8 cellular contexts compared by ENCODE assay signal in genomic region chr2:172554352-172555271, GRCh38. TPM values are rescaled to one million over a fixed set of nuclear protein-coding genes. Genes with fewer than 3 reads are reported as not detected.
DNase-seq lines count a peak whose midpoint lies in the region; FAIRE-seq and TF ChIP-seq lines count a peak whose summit lies in the region.

No MANE protein-coding gene starts in this region.

- H3K9me3 ChIP-seq in CD8-positive, alpha-beta memory T cell (ENCODE audit: low read length) = no peaks in the 10 kb centered on the region
- no peaks in the 10 kb centered on the region for H3K9me3 ChIP-seq in MM.1S (replicated peaks; ENCODE audit: insufficient read depth, low read length)

- peaks cover 32 to 49% (median 47%) of the 10 kb centered on the region in 3 donors for H3K4me1 Mint-ChIP-seq in CD8-positive, alpha-beta memory T cell
- H3K4me1 Mint-ChIP-seq in nephron progenitor cell = peaks cover 59% of the 10 kb centered on the region

- no peak for FAIRE-seq in D721Med (lab: Jason Lieb, UNC)

- peaks cover 92% of the 10 kb centered on the region for H3K79me2 ChIP-seq in MM.1S (ENCODE audit: low read length)

- CTCF ChIA-PET in CD8-positive, alpha-beta memory T cell (lab: Charles Lee) = interaction anchor here (1.0 kb wide), 1 partner anchor 93 kb away, joined by 3 read pairs; no protein-coding TSS in a partner anchor

- no peaks in the 10 kb centered on the region for H3K36me3 ChIP-seq in CD8-positive, alpha-beta memory T cell (ENCODE audit: insufficient read depth, low read length)
- H3K36me3 ChIP-seq in MM.1S (replicated peaks; ENCODE audit: insufficient read depth, low read length) = no peaks in the 10 kb centered on the region

- no peaks in the 10 kb centered on the region for H3K9me3 Mint-ChIP-seq in CD8-positive, alpha-beta memory T cell
- H3K9me3 Mint-ChIP-seq in nephron progenitor cell = peaks cover 4% of the 10 kb centered on the region

- H3K4me3 ChIP-seq in CD8-positive, alpha-beta memory T cell (ENCODE audit: low read length) = peak overlapping the region; percentile 75
- peak overlapping the region; percentile 86 for H3K4me3 ChIP-seq in MM.1S (ENCODE audit: low read length)
- peak overlapping the region; percentile 92 for H3K4me3 ChIP-seq in choroid plexus epithelial cell (ENCODE audit: low read depth, low read length)

- peaks cover 0 to 10% (median 0%) of the 10 kb centered on the region in 3 donors for H3K36me3 Mint-ChIP-seq in CD8-positive, alpha-beta memory T cell
- peaks cover 5% of the 10 kb centered on the region for H3K36me3 Mint-ChIP-seq in nephron progenitor cell (ENCODE audit: low read depth)

- H3K4me3 Mint-ChIP-seq in CD8-positive, alpha-beta memory T cell = peak overlapping the region; percentile 21 to 98 (median 96)
- H3K4me3 Mint-ChIP-seq in nephron progenitor cell = peak overlapping the region; percentile 95

- no peaks in the 10 kb centered on the region for H3K27me3 Mint-ChIP-seq in CD8-positive, alpha-beta memory T cell
- H3K27me3 Mint-ChIP-seq in nephron progenitor cell (ENCODE audit: low read depth, poor library complexity) = no peaks in the 10 kb centered on the region

- DNase-seq in CD8-positive, alpha-beta memory T cell = peak in 1 of 5 donors; percentile 8
- peak; percentile 57 for DNase-seq in MM.1S
- peak; percentile 10 for DNase-seq in choroid plexus epithelial cell (ENCODE audit: low read depth)
- no peak for DNase-seq in nephron progenitor cell
- no peak for DNase-seq in D721Med (ENCODE audit: insufficient read length, low spot score)
- no peak for DNase-seq in activated CD4-positive, CD25-positive, alpha-beta regulatory T cell treated with anti-CD3 and anti-CD28 coated beads, Interleukin-2, amount 50 U/mL, for 72 hours
- no peak for DNase-seq in DMS114 treated with DMSO at 0.1 percent for 48 hours (lab: John Stamatoyannopoulos, UW; ENCODE audit: unreplicated experiment)
- no peak for DNase-seq in mesenteric fat pad (ENCODE audit: low spot score)

- H3K9me2 ChIP-seq in MM.1S (replicated peaks; ENCODE audit: insufficient read depth, low read length) = no peaks in the 10 kb centered on the region

- peak overlapping the region; percentile 84 for H3K9ac ChIP-seq in MM.1S (ENCODE audit: low read length)

- peak overlapping the region; percentile 61 for H3K4me2 ChIP-seq in MM.1S (ENCODE audit: low read depth, low read length)

- no peaks in the 10 kb centered on the region for H4K20me1 ChIP-seq in MM.1S (ENCODE audit: insufficient read depth, low read length)

- H2AFZ ChIP-seq in MM.1S (ENCODE audit: low read length) = 0 out of 2 replicates have a peak overlapping the region, but pooled peaks have one; percentile 69

- peak overlapping the region in 4 of 8 donors; percentile 12 to 90 (median 48) for H3K27ac Mint-ChIP-seq in CD8-positive, alpha-beta memory T cell
- peak overlapping the region; percentile 14 for H3K27ac Mint-ChIP-seq in nephron progenitor cell

- no peak for TF ChIP-seq CTCF in MM.1S (IDR thresholded peaks at IDR 0.05; ENCODE audit: low read length)
- TF ChIP-seq CTCF in choroid plexus epithelial cell (conservative IDR thresholded peaks at IDR 0.05; ENCODE audit: low read depth, low read length) = no peak
- TF ChIP-seq CTCF in nephron progenitor cell (IDR thresholded peaks at IDR 0.05) = no peak
- no peak for TF ChIP-seq CTCF in D721Med (IDR thresholded peaks at IDR 0.05; ENCODE audit: insufficient read depth, missing control alignments)

- H3K27ac ChIP-seq in CD8-positive, alpha-beta memory T cell (ENCODE audit: low read depth, low read length) = peak overlapping the region; percentile 45
- peak overlapping the region; percentile 90 for H3K27ac ChIP-seq in MM.1S (ENCODE audit: low read length)

- no peaks in the 10 kb centered on the region for H3K27me3 ChIP-seq in CD8-positive, alpha-beta memory T cell (ENCODE audit: insufficient read depth, low read length, poor library complexity, severe bottlenecking)
- no peaks in the 10 kb centered on the region for H3K27me3 ChIP-seq in MM.1S (replicated peaks; ENCODE audit: insufficient read depth, low read length)

- peaks cover 49% of the 10 kb centered on the region for H3F3A ChIP-seq in MM.1S (ENCODE audit: insufficient read depth, low read length)

- H3K4me1 ChIP-seq in CD8-positive, alpha-beta memory T cell (ENCODE audit: insufficient read depth, low read length) = peaks cover 55% of the 10 kb centered on the region
- H3K4me1 ChIP-seq in MM.1S (ENCODE audit: low read length) = peaks cover 53% of the 10 kb centered on the region

- POLR2A ChIA-PET in CD8-positive, alpha-beta memory T cell (lab: Charles Lee) = interaction anchor here (0.5 kb wide), 1 partner anchor 127 kb away, joined by 4 read pairs; no protein-coding TSS in a partner anchor

RNA-seq across cellular contexts. Expression of gene PDK1, which starts 1.3 kb away (rescaled TPM):
- 10 to 100 TPM; 15.5 TPM for total RNA-seq in CD8-positive, alpha-beta memory T cell
- 12.6 TPM for polyA plus RNA-seq in CD8-positive, alpha-beta memory T cell
- 14.6 TPM for total RNA-seq in mesenteric fat pad

Comparison
In these comparisons a context has a peak if more than half of its experiments do, and no peak if none do; other contexts are left out.
1. DNase-seq: peak in MM.1S (single experiment) and choroid plexus epithelial cell (single experiment); none in nephron progenitor cell (single experiment), D721Med (single experiment), activated CD4-positive, CD25-positive, alpha-beta regulatory T cell treated with anti-CD3 and anti-CD28 coated beads, Interleukin-2, amount 50 U/mL, for 72 hours (single experiment), DMS114 treated with DMSO at 0.1 percent for 48 hours (single experiment) and mesenteric fat pad (single experiment).
2. Peak in every context shown above with its lines, with median percentiles within 50 percentile points of each other: H3K4me3 ChIP-seq.